Comparison of ENCODE assay signal across 1 cellular context in genomic region chr11:117685566-117685965, GRCh38.
TF ChIP-seq lines count a peak whose summit lies in the region.

No MANE protein-coding gene starts in this region.

TF ChIP-seq in H1, 55 proteins besides CTCF, POLR2A, EP300 and RAD21 (continued from another document):
- TF ChIP-seq ATF2 (IDR thresholded peaks at IDR 0.05; ENCODE audit: low read length), result no peak
- TF ChIP-seq SRF (IDR thresholded peaks at IDR 0.05; ENCODE audit: low read depth, low read length), result no peak
- no peak for TF ChIP-seq GTF2F1 (IDR thresholded peaks at IDR 0.05; ENCODE audit: borderline replicate concordance, low read depth, low read length)
- no peak for TF ChIP-seq BCL11A (IDR thresholded peaks at IDR 0.05; ENCODE audit: low read depth in 2 of 2, low read length in 2 of 2)
- TF ChIP-seq CREB1 (IDR thresholded peaks at IDR 0.05), result no peak
- no peak for TF ChIP-seq SAP30 (IDR thresholded peaks at IDR 0.05; ENCODE audit: insufficient read depth, insufficient replicate concordance, low read length)
TF ChIP-seq in H1: peak in this region for 0.
